Comparison of ENCODE assay signal across 9 cellular contexts in the genomic region with DNA sequence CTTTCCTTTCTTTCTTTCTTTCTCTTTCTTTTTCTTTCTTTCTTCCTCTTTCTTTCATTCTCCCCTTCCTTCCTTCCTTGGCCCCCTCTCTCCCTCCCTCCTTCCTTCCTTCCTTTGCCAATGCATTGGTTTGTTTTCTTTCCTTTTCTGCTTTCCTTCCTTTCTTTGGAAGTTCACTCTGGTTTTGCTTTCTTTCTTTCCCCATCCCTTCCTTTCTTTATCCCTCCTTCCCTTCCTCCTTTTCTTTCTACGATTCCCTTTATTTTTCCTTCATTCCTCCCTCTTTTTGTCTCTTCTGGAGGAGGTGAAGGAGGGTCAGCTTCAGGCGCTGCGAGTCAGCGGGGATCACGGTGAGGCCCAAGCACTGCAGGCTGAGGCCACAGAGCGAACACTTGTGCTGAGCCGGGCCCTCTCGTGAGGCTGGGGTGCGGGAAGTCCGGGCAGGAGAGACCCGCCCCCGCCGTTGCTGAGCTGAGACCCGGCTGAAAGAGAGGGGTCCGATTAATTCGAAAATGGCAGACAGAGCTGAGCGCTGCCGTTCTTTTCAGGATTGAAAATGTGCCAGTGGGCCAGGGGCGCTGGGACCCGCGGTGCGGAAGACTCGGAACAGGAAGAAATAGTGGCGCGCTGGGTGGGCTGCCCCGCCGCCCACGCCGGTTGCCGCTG. TPM values are rescaled to one million over a fixed set of nuclear protein-coding genes. Genes with fewer than 3 reads are reported as not detected.
DNase-seq lines count a peak whose midpoint lies in the region; ATAC-seq and TF ChIP-seq lines count a peak whose summit lies in the region.
"Had no signal": no experiment of that assay in that cellular context is flagged by ENCODE, and none has a peak within 500 bp of the region (broad histone marks: within the 10 kb centered on the region; RNA-seq: fewer than 3 reads in every experiment).

No MANE protein-coding gene starts in this region.

- H3K27ac ChIP-seq in PC-3 (ENCODE audit: low read length): peak overlapping the region; percentile 79
- no peak overlapping the region for H3K27ac ChIP-seq in rectal smooth muscle tissue (ENCODE audit: low read depth, low read length)

- H3K79me2 ChIP-seq in PC-3 (ENCODE audit: low read length): peaks cover 92% of the 10 kb centered on the region

- POLR2A ChIA-PET in PC-3 (lab: Charles Lee; ENCODE audit: unreplicated experiment): no interaction called here

- H3K4me2 ChIP-seq in PC-3 (ENCODE audit: low read length): peak overlapping the region; percentile 92

- H3K4me1 ChIP-seq in PC-3 (ENCODE audit: insufficient read depth, low read length): peaks cover 19% of the 10 kb centered on the region
- no peaks in the 10 kb centered on the region for H3K4me1 ChIP-seq in rectal smooth muscle tissue (ENCODE audit: control insufficient read depth, insufficient read depth, low read length)

- H3K4me3 Mint-ChIP-seq in endothelial cell (ENCODE audit: unreplicated experiment): peak overlapping the region; percentile 91

- H3K36me3 Mint-ChIP-seq in endothelial cell (ENCODE audit: low read depth, unreplicated experiment): peaks cover 9% of the 10 kb centered on the region

- H3K9me3 ChIP-seq in PC-3 (ENCODE audit: low read length): no peaks in the 10 kb centered on the region

- peaks cover 13% of the 10 kb centered on the region for H3K36me3 ChIP-seq in PC-3 (ENCODE audit: low read depth, low read length)
- H3K36me3 ChIP-seq in rectal smooth muscle tissue (ENCODE audit: control insufficient read depth, insufficient read depth, low read length): no peaks in the 10 kb centered on the region

- no peaks in the 10 kb centered on the region for H3K27me3 ChIP-seq in PC-3 (ENCODE audit: low read length)
- peaks cover 88% of the 10 kb centered on the region for H3K27me3 ChIP-seq in rectal smooth muscle tissue (ENCODE audit: control insufficient read depth, insufficient read depth, low read length)

- H2AFZ ChIP-seq in PC-3 (ENCODE audit: low read length): no peak overlapping the region

- H3K9me2 ChIP-seq in PC-3 (replicated peaks; ENCODE audit: low read length): no peaks in the 10 kb centered on the region

- DNase-seq in GM13977 (ENCODE audit: low spot score) (peak; percentile 45), PC-3 (no peak), endothelial cell (ENCODE audit: low spot score) (peak; percentile 33), NCI-H524 (lab: John Stamatoyannopoulos, UW) (no peak), GDM1 (lab: John Stamatoyannopoulos, UW) (no peak), hippocampal formation (lab: John Stamatoyannopoulos, UW) (no peak), iPS-NIHi7 (ENCODE audit: extremely low spot score) (no peak)
- DNase-seq: NCI-H345 had no signal

- peak overlapping the region; percentile 3 for H3K27ac Mint-ChIP-seq in endothelial cell (ENCODE audit: unreplicated experiment)

- peaks cover 37% of the 10 kb centered on the region for H3K4me1 Mint-ChIP-seq in endothelial cell (ENCODE audit: unreplicated experiment)

- peak overlapping the region; percentile 95 for H3K4me3 ChIP-seq in PC-3 (ENCODE audit: low read length)
- peak overlapping the region; percentile 26 for H3K4me3 ChIP-seq in rectal smooth muscle tissue (ENCODE audit: low read length)

- TSS peak; percentile 52 for BruUV-seq in PC-3 (replicated peaks; lab: Mats Ljungman, UMichigan)

- H3K9me3 Mint-ChIP-seq in endothelial cell (ENCODE audit: unreplicated experiment): no peaks in the 10 kb centered on the region

- in situ Hi-C loops in GM13977 (cut with MboI; ENCODE audit: low pct_unique_long_range_greater_than_20kb, low sequenced_read_pairs, unreplicated experiment): no loop called here

- H3F3A ChIP-seq in PC-3 (ENCODE audit: low read length, unreplicated experiment): no peaks in the 10 kb centered on the region

- H3K9ac ChIP-seq in PC-3 (ENCODE audit: low read length) (peak overlapping the region; percentile 96), rectal smooth muscle tissue (ENCODE audit: low read length) (no peak overlapping the region)

- H4K20me1 ChIP-seq in PC-3 (ENCODE audit: low read length): peaks cover 50% of the 10 kb centered on the region

- intact Hi-C loops in PC-3 (cut with micrococcal nuclease): loop anchor here (5.0 kb wide), 1 partner anchor 227 kb away; no protein-coding TSS in a partner anchor

- ATAC-seq in PC-3: no peak

- CTCF ChIA-PET in PC-3 (lab: Charles Lee): no interaction called here

- TF ChIP-seq CTCF in GM13977 (IDR thresholded peaks at IDR 0.05; ENCODE audit: extremely low read depth, insufficient read depth, missing control alignments): no peak
- TF ChIP-seq CTCF in PC-3 (conservative IDR thresholded peaks at IDR 0.05; ENCODE audit: low read depth, low read length): no peak
- TF ChIP-seq CTCF in endothelial cell (IDR thresholded peaks at IDR 0.05; ENCODE audit: unreplicated experiment): no peak

- peaks cover 39% of the 10 kb centered on the region for H3K27me3 Mint-ChIP-seq in endothelial cell (ENCODE audit: unreplicated experiment)

RNA-seq across cellular contexts. Expression of a gene that starts 1.5 kb away (rescaled TPM):
- total RNA-seq in PC-3 (2014; rRNA removed): 71.2 and 104 TPM in 2 replicates
- total RNA-seq in endothelial cell (ENCODE audit: unreplicated experiment): 17.1 TPM

Comparison
In these comparisons a context has a peak if more than half of its experiments do, and no peak if none do; other contexts are left out.
1. DNase-seq: peak in GM13977 (single experiment) and endothelial cell (single experiment); none in PC-3 (single experiment), NCI-H524 (0 of 2), GDM1 (single experiment), hippocampal formation (0 of 2) and iPS-NIHi7 (single experiment).